ENCODE assay signal across 20 cellular contexts in the genomic region with DNA sequence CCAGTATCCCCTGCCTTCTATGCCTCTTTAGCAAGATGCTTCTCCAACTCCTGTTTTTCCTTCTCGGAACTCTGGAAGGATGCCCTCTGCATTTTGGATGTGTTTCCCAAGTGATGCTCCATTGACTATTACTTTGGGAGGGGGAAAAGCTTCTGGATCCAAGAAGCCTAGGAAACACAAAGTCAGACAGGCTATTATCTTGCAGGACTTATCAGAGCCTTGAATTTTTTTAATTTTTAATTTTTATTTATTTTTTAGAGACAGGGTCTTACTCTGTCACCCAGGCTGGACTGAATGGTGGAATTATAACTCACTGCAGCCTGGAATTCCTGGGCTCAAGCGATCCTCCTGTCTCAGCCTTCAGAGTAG. TPM values are rescaled to one million over a fixed set of nuclear protein-coding genes. Genes with fewer than 3 reads are reported as not detected.
DNase-seq lines count a peak whose midpoint lies in the region; ATAC-seq, FAIRE-seq and TF ChIP-seq lines count a peak whose summit lies in the region.
"Had no signal": no experiment of that assay in that cellular context is flagged by ENCODE, and none has a peak within 500 bp of the region (broad histone marks: within the 10 kb centered on the region; RNA-seq: fewer than 3 reads in every experiment).

No MANE protein-coding gene starts in this region.

- no peak overlapping the region for H3K4me2 ChIP-seq in K562 (ENCODE audit: insufficient read depth, low read length)

- WGBS in K562 (ENCODE audit: insufficient coverage, low coverage, missing lambda C conversion rate) = 28% methylated on average over 2 of the region's 2 CpGs

- FAIRE-seq in K562 (lab: Jason Lieb, UNC) = no peak
- FAIRE-seq: A204.1, GM12878, GM18507 had no signal

- peaks cover 43% of the 10 kb centered on the region for H3K27me3 Mint-ChIP-seq in activated naive CD4-positive, alpha-beta T cell treated with anti-CD3 and anti-CD28 coated beads, Interleukin-2, amount 10 ng/mL, durations not matched to agents 7 days and 5 days

- no peak for TF ChIP-seq RAD21 in K562 (CRISPR knock-in tag; conservative IDR thresholded peaks at IDR 0.05 in 1 of 2, IDR thresholded peaks at IDR 0.05 in 1 of 2)

- H3K9me1 ChIP-seq in K562 (ENCODE audit: control insufficient read depth, insufficient read depth, low read length) = no peaks in the 10 kb centered on the region

- H3K36me3 ChIP-seq in left ventricle myocardium inferior (no peaks in the 10 kb centered on the region), K562 (ENCODE audit: control insufficient read depth, insufficient read depth, low read length) (no peaks in the 10 kb centered on the region), subcutaneous abdominal adipose tissue (ENCODE audit: control insufficient read depth in 5 of 5, insufficient read depth in 5 of 5, low read length in 5 of 5) (no peaks in the 10 kb centered on the region), upper lobe of right lung (no peaks in the 10 kb centered on the region)
- H3K36me3 ChIP-seq: BE2C had no signal

- no TSS peak for BruUV-seq in K562 (replicated peaks; lab: Mats Ljungman, UMichigan)

- no peak overlapping the region for H3K4me3 Mint-ChIP-seq in activated naive CD4-positive, alpha-beta T cell treated with anti-CD3 and anti-CD28 coated beads, Interleukin-2, amount 10 ng/mL, durations not matched to agents 7 days and 5 days
- H3K4me3 Mint-ChIP-seq: CD4-positive, alpha-beta memory T cell had no signal

- no peak overlapping the region for H3K9ac ChIP-seq in K562 (ENCODE audit: insufficient read depth in 1 of 2, low read depth in 2 of 2, low read length in 2 of 2)
- no peak overlapping the region for H3K9ac ChIP-seq in subcutaneous abdominal adipose tissue (ENCODE audit: low read length in 5 of 5)

- H3K27ac ChIP-seq in left ventricle myocardium inferior (replicated peaks) (peak overlapping the region; percentile 92), K562 (ENCODE audit: extremely low read depth, low read depth, low read length) (no peak overlapping the region), subcutaneous abdominal adipose tissue (ENCODE audit: low read depth, low read length) (peak overlapping the region; percentile 62), upper lobe of right lung (peak overlapping the region; percentile 75)
- H3K27ac ChIP-seq: C4-2B, HL-60 had no signal

- no peak overlapping the region for H2AFZ ChIP-seq in K562 (ENCODE audit: low read depth, low read length)

- no peaks in the 10 kb centered on the region for H3K9me3 Mint-ChIP-seq in activated naive CD4-positive, alpha-beta T cell treated with anti-CD3 and anti-CD28 coated beads, Interleukin-2, amount 10 ng/mL, durations not matched to agents 7 days and 5 days
- H3K9me3 Mint-ChIP-seq: CD4-positive, alpha-beta memory T cell had no signal

- H3K4me3 ChIP-seq in left ventricle myocardium inferior (no peak overlapping the region), K562 (no peak overlapping the region), subcutaneous abdominal adipose tissue (ENCODE audit: low read depth in 1 of 5, low read length in 5 of 5) (no peak overlapping the region), upper lobe of right lung (no peak overlapping the region)
- H3K4me3 ChIP-seq: GM12878 had no signal

- no peak for TF ChIP-seq CTCF in left ventricle myocardium inferior (IDR thresholded peaks at IDR 0.05; ENCODE audit: borderline replicate concordance)
- no peak for TF ChIP-seq CTCF in K562 (IDR thresholded peaks at IDR 0.05 in 2 of 3, conservative IDR thresholded peaks at IDR 0.05 in 1 of 3; ENCODE audit: insufficient read depth in 2 of 3, low read depth in 1 of 3, low read length in 3 of 3)
- TF ChIP-seq CTCF in upper lobe of right lung (IDR thresholded peaks at IDR 0.05) = no peak

- H3K27me3 ChIP-seq in left ventricle myocardium inferior (ENCODE audit: low read depth) (peaks cover 65% of the 10 kb centered on the region), K562 (ENCODE audit: control insufficient read depth in 2 of 2, insufficient read depth in 2 of 2, low read length in 2 of 2) (peaks cover 15 to 53% of the 10 kb centered on the region in 2 experiments), subcutaneous abdominal adipose tissue (ENCODE audit: control insufficient read depth in 5 of 5, insufficient read depth in 4 of 5, low read length in 5 of 5) (peaks cover 0 to 8% (median 0%) of the 10 kb centered on the region in 5 donors), upper lobe of right lung (peaks cover 1% of the 10 kb centered on the region)

- CTCF ChIA-PET in K562 (lab: Yijun Ruan, JAX; ENCODE audit: low intra/inter-chr PET ratio) = no interaction called here
- CTCF ChIA-PET in activated naive CD4-positive, alpha-beta T cell treated with anti-CD3 and anti-CD28 coated beads, Interleukin-2, amount 10 ng/mL, durations not matched to agents 7 days and 5 days (lab: Charles Lee) = no interaction called here

- no peaks in the 10 kb centered on the region for H3K79me2 ChIP-seq in K562 (ENCODE audit: control insufficient read depth, insufficient read depth, low read length)

- no peaks in the 10 kb centered on the region for H3K36me3 Mint-ChIP-seq in activated naive CD4-positive, alpha-beta T cell treated with anti-CD3 and anti-CD28 coated beads, Interleukin-2, amount 10 ng/mL, durations not matched to agents 7 days and 5 days
- H3K36me3 Mint-ChIP-seq: CD4-positive, alpha-beta memory T cell had no signal

- in situ Hi-C loops in K562 (cut with MboI) = loop anchor here (5.0 kb wide), 1 partner anchor 140 kb away; no protein-coding TSS in a partner anchor

- no peak for TF ChIP-seq POLR2A in K562 (conservative IDR thresholded peaks at IDR 0.05)

- TF ChIP-seq EP300 in K562 (IDR thresholded peaks at IDR 0.05; ENCODE audit: low read length) = no peak

- no peaks in the 10 kb centered on the region for H3K9me3 ChIP-seq in left ventricle myocardium inferior (replicated peaks)
- H3K9me3 ChIP-seq in K562 (replicated peaks; ENCODE audit: control insufficient read depth, insufficient read depth, low read depth, low read length) = no peaks in the 10 kb centered on the region
- no peaks in the 10 kb centered on the region for H3K9me3 ChIP-seq in subcutaneous abdominal adipose tissue (ENCODE audit: control insufficient read depth in 5 of 5, low read length in 5 of 5)
- no peaks in the 10 kb centered on the region for H3K9me3 ChIP-seq in upper lobe of right lung
- H3K9me3 ChIP-seq: BE2C had no signal

- H3K4me1 Mint-ChIP-seq in activated naive CD4-positive, alpha-beta T cell treated with anti-CD3 and anti-CD28 coated beads, Interleukin-2, amount 10 ng/mL, durations not matched to agents 7 days and 5 days = no peaks in the 10 kb centered on the region
- H3K4me1 Mint-ChIP-seq: CD4-positive, alpha-beta memory T cell had no signal

- no peak for ATAC-seq in left ventricle myocardium superior
- ATAC-seq in K562 = no peak
- ATAC-seq in upper lobe of right lung = no peak
- ATAC-seq: GM12878, HCT116 had no signal

- POLR2A ChIA-PET in K562 (lab: Yijun Ruan, JAX) = no interaction called here

- intact Hi-C loops in left ventricle myocardium inferior (cut with micrococcal nuclease) (loop anchor here (5.0 kb wide), 1 partner anchor 145 kb away; a partner anchor contains a TSS), left ventricle myocardium superior (cut with micrococcal nuclease) (no loop called here), K562 (cut with micrococcal nuclease) (no loop called here), upper lobe of right lung (cut with DNase I) (no loop called here)

- H3K4me1 ChIP-seq in left ventricle myocardium inferior (peaks cover 50% of the 10 kb centered on the region), K562 (replicated peaks in 1 of 2; ENCODE audit: control insufficient read depth in 2 of 2, insufficient read depth in 2 of 2, low read length in 2 of 2) (peaks cover 12 to 22% of the 10 kb centered on the region in 2 experiments), subcutaneous abdominal adipose tissue (ENCODE audit: control insufficient read depth in 5 of 5, insufficient read depth in 5 of 5, low read length in 5 of 5) (peaks cover 19 to 56% (median 47%) of the 10 kb centered on the region in 5 donors), upper lobe of right lung (peaks cover 36% of the 10 kb centered on the region)
- H3K4me1 ChIP-seq: BE2C had no signal

- H3K27ac Mint-ChIP-seq in activated naive CD4-positive, alpha-beta T cell treated with anti-CD3 and anti-CD28 coated beads, Interleukin-2, amount 10 ng/mL, durations not matched to agents 7 days and 5 days = no peak overlapping the region
- H3K27ac Mint-ChIP-seq: CD4-positive, alpha-beta memory T cell had no signal

- peaks cover 29% of the 10 kb centered on the region for H4K20me1 ChIP-seq in K562 (replicated peaks; ENCODE audit: control insufficient read depth, insufficient read depth, low read length)

- no peak for DNase-seq in left ventricle myocardium inferior
- no peak for DNase-seq in left ventricle myocardium superior
- DNase-seq in K562 (ENCODE audit: extremely low read depth in 1 of 4, low spot score in 3 of 4) = no peak
- no peak for DNase-seq in upper lobe of right lung
- no peak for DNase-seq in stimulated activated CD4-positive, alpha-beta T cell treated with anti-CD3 and anti-CD28 coated beads, Interleukin-1b, Interleukin-23, amount 100 ng/mL, for 48 hours
- DNase-seq in activated naive CD4-positive, alpha-beta T cell treated with anti-CD3 and anti-CD28 coated beads, Interleukin-2, amount 10 ng/mL, durations not matched to agents 7 days and 5 days = no peak
- DNase-seq in hippocampal formation (lab: John Stamatoyannopoulos, UW) = no peak
- DNase-seq: BE2C; CD4-positive, alpha-beta memory T cell; DMS79 had no signal

RNA-seq across cellular contexts. Expression of a gene that starts 21.1 kb away (rescaled TPM):
- total RNA-seq in left ventricle myocardium inferior = not detected
- total RNA-seq in left ventricle myocardium superior = not detected
- not detected in 2 replicates for total RNA-seq in K562 (2011; cell fraction: chromatin; rRNA removed; ENCODE audit: low replicate concordance)
- not detected in 2 replicates for total RNA-seq in K562 (2011; cell fraction: nucleolus; rRNA removed)
- not detected in 2 replicates for total RNA-seq in K562 (2011; cell fraction: nucleoplasm; rRNA removed)
- total RNA-seq in K562 (2014; rRNA removed) = not detected in 2 replicates
- total RNA-seq in K562 (2014; rRNA removed; fragmentation: Illumina TruSeq; extraction: Trizol) = not detected in 2 replicates
- not detected in 2 replicates for total RNA-seq in K562 (2015; rRNA removed; fragmentation: Illumina TruSeq; extraction: Trizol)
- total RNA-seq in K562 (2021) = not detected in 2 replicates
- not detected in 2 replicates for polyA plus RNA-seq in K562 (2011; rRNA removed)
- not detected in 2 replicates for polyA plus RNA-seq in K562 (2011; cell fraction: cytosol; rRNA removed)
- polyA plus RNA-seq in K562 (2011; cell fraction: nucleus; rRNA removed) = not detected in 2 replicates
- polyA plus RNA-seq in K562 (2012) = not detected in 2 replicates
- not detected in 2 replicates for polyA plus RNA-seq in K562 (2014; fragmentation: Illumina TruSeq; extraction: Trizol)
- polyA plus RNA-seq in K562 (2014; fragmentation: Nextera tagmentation; extraction: Ambion mirVana) = not detected
- not detected in 2 replicates for polyA plus RNA-seq in K562 (2014; rRNA removed)
- polyA minus RNA-seq in K562 (2011; rRNA and poly(A)+ RNA removed) = not detected in 2 replicates
- polyA minus RNA-seq in K562 (2011; cell fraction: cytosol; rRNA and poly(A)+ RNA removed) = not detected in 2 replicates
- polyA minus RNA-seq in K562 (2011; cell fraction: nucleus; rRNA and poly(A)+ RNA removed) = not detected in 2 replicates
- not detected for total RNA-seq in upper lobe of right lung
- total RNA-seq: CD4-positive, alpha-beta memory T cell; G401; GM12878; H4 had no signal
- polyA plus RNA-seq: AG04450; CD4-positive, alpha-beta memory T cell; GM12878 had no signal

RNA-seq across cellular contexts. Expression of a gene that starts 39.7 kb away (rescaled TPM):
- total RNA-seq in left ventricle myocardium inferior = 0.44 TPM
- total RNA-seq in left ventricle myocardium superior = 0.27 TPM
- total RNA-seq in K562 (2011; cell fraction: chromatin; rRNA removed; ENCODE audit: low replicate concordance) = 1.9 and 4.9 TPM in 2 replicates
- total RNA-seq in K562 (2011; cell fraction: nucleolus; rRNA removed) = 3.6 and 4.8 TPM in 2 replicates
- total RNA-seq in K562 (2011; cell fraction: nucleoplasm; rRNA removed) = 2.0 and 5.0 TPM in 2 replicates
- total RNA-seq in K562 (2014; rRNA removed) = 0.32 and 0.94 TPM in 2 replicates
- not detected in 2 replicates for total RNA-seq in K562 (2014; rRNA removed; fragmentation: Illumina TruSeq; extraction: Trizol)
- total RNA-seq in K562 (2015; rRNA removed; fragmentation: Illumina TruSeq; extraction: Trizol) = not detected in 2 replicates
- 0.42 and 0.73 TPM in 2 replicates for total RNA-seq in K562 (2021)
- 0.33 and 0.49 TPM in 2 replicates for polyA plus RNA-seq in K562 (2011; rRNA removed)
- 0.59 and 1.3 TPM in 2 replicates for polyA plus RNA-seq in K562 (2011; cell fraction: cytosol; rRNA removed)
- 1.4 and 3.9 TPM in 2 replicates for polyA plus RNA-seq in K562 (2011; cell fraction: nucleus; rRNA removed)
- 0.25 and 0.58 TPM in 2 replicates for polyA plus RNA-seq in K562 (2012)
- polyA plus RNA-seq in K562 (2014; fragmentation: Illumina TruSeq; extraction: Trizol) = 0.69 TPM in 1 of 2 replicates, not detected in the other
- under 1 TPM in 1 of 2 experiments, not detected in 1; 0.08 TPM for polyA plus RNA-seq in K562 (2014; fragmentation: Nextera tagmentation; extraction: Ambion mirVana)
- polyA plus RNA-seq in K562 (2014; rRNA removed) = 0.35 and 0.82 TPM in 2 replicates
- polyA minus RNA-seq in K562 (2011; rRNA and poly(A)+ RNA removed) = 0.53 and 1.1 TPM in 2 replicates
- not detected in 2 replicates for polyA minus RNA-seq in K562 (2011; cell fraction: cytosol; rRNA and poly(A)+ RNA removed)
- polyA minus RNA-seq in K562 (2011; cell fraction: nucleus; rRNA and poly(A)+ RNA removed) = 1.6 and 1.9 TPM in 2 replicates
- total RNA-seq in upper lobe of right lung = 2.3 TPM
- total RNA-seq: G401 had no signal

RNA-seq across cellular contexts. Expression of a gene that starts 51.2 kb away (rescaled TPM):
- total RNA-seq in left ventricle myocardium inferior (0.27 TPM), left ventricle myocardium superior (not detected), K562 (2014; rRNA removed) (0.05 and 0.08 TPM in 2 replicates), K562 (2014; rRNA removed; fragmentation: Illumina TruSeq; extraction: Trizol) (0.06 TPM in 1 of 2 replicates, not detected in the other), K562 (2015; rRNA removed; fragmentation: Illumina TruSeq; extraction: Trizol) (0.04 and 0.07 TPM in 2 replicates), K562 (2021) (0.60 and 0.63 TPM in 2 replicates), upper lobe of right lung (103 TPM)
- total RNA-seq in K562 (2011; cell fraction: chromatin; rRNA removed; ENCODE audit: low replicate concordance) = 1.8 and 2.6 TPM in 2 replicates
- total RNA-seq in K562 (2011; cell fraction: nucleolus; rRNA removed) = 0.66 and 1.0 TPM in 2 replicates
- total RNA-seq in K562 (2011; cell fraction: nucleoplasm; rRNA removed) = 2.3 and 2.8 TPM in 2 replicates
- polyA plus RNA-seq in K562 (2011; rRNA removed) (0.06 and 0.37 TPM in 2 replicates), K562 (2014; fragmentation: Illumina TruSeq; extraction: Trizol) (0.10 and 0.21 TPM in 2 replicates), K562 (2014; fragmentation: Nextera tagmentation; extraction: Ambion mirVana) (not detected), K562 (2014; rRNA removed) (0.05 and 0.13 TPM in 2 replicates)
- polyA plus RNA-seq in K562 (2011; cell fraction: cytosol; rRNA removed) = 0.18 TPM in 2 replicates
- polyA plus RNA-seq in K562 (2011; cell fraction: nucleus; rRNA removed) = 0.16 and 0.48 TPM in 2 replicates
- polyA plus RNA-seq in K562 (2012) = 0.13 and 0.25 TPM in 2 replicates
- polyA minus RNA-seq in K562 (2011; rRNA and poly(A)+ RNA removed) = 0.07 and 0.66 TPM in 2 replicates
- 0.67 TPM in 1 of 2 replicates, not detected in the other for polyA minus RNA-seq in K562 (2011; cell fraction: cytosol; rRNA and poly(A)+ RNA removed)
- 0.27 TPM in 1 of 2 replicates, not detected in the other for polyA minus RNA-seq in K562 (2011; cell fraction: nucleus; rRNA and poly(A)+ RNA removed)
- total RNA-seq: CD4-positive, alpha-beta memory T cell had no signal

Comparison
In these comparisons a context has a peak if more than half of its experiments do, and no peak if none do; other contexts are left out.
1. RNA of a gene that starts 51.2 kb away (total RNA-seq): 103 TPM in upper lobe of right lung (single experiment); 0.27 TPM in left ventricle myocardium inferior (single experiment), 0.04 to 2.8 TPM in K562 and not detected in left ventricle myocardium superior (single experiment); every median in the first group is over 10 times any median in the second.